In the genomic region with DNA sequence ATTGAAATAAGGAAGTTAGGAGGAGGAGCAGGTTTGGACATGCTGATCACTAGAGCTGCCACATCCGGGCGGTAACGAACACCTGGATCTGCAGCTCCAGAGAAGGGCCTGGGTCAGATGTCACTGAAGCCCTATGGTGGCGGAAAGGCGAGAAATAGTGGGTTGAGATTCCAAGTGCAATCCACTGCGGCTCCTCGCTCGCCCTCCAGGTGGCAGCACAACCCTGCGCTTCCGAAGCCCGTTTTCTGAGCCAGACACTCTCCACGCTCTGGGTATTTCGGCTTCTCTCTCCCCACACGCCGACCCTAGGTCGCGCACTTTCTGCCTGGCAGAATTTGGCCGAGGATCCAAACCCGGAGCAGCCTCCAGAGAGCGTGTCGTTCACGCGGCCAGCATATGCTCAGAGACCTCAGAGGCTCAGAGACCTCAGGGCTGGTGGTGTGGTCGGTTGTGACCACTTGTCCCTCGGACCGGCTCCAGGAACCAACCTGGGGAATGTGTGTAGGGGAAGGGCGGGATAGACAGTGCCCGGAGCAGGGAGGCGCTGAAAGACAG, we compare ENCODE assay signal across 8 cellular contexts. TPM values are rescaled to one million over a fixed set of nuclear protein-coding genes. Genes with fewer than 3 reads are reported as not detected.
A peak's percentile ranks its signal among the peaks of the same experiment; 100 is the strongest.
DNase-seq lines count a peak whose midpoint lies in the region; ATAC-seq and TF ChIP-seq lines count a peak whose summit lies in the region.

No MANE protein-coding gene starts in this region.

- peak overlapping the region; percentile 84 for H3K4me3 Mint-ChIP-seq in activated CD4-positive, alpha-beta T cell treated with anti-CD3 and anti-CD28 coated beads, Interleukin-2, amount 10 ng/mL, durations not matched to agents 24 days and 14 days

- peak overlapping the region; percentile 76 for H3K27ac Mint-ChIP-seq in activated CD4-positive, alpha-beta T cell treated with anti-CD3 and anti-CD28 coated beads, Interleukin-2, amount 10 ng/mL, durations not matched to agents 24 days and 14 days

- no peaks in the 10 kb centered on the region for H3K9me3 ChIP-seq in colonic mucosa

- H3K4me3 ChIP-seq in colonic mucosa = peak overlapping the region; percentile 39

- no peaks in the 10 kb centered on the region for H3K36me3 ChIP-seq in colonic mucosa

- DNase-seq in NCI-H446 treated with DMSO at 0.1 percent for 48 hours (lab: John Stamatoyannopoulos, UW) (peak; percentile 45), colonic mucosa (peak; percentile 91)
- peak; percentile 93 for DNase-seq in activated CD4-positive, alpha-beta T cell treated with anti-CD3 and anti-CD28 coated beads, Interleukin-2, amount 10 ng/mL, durations not matched to agents 24 days and 14 days
- peak; percentile 78 to 89 for DNase-seq in stimulated activated CD4-positive, alpha-beta T cell treated with anti-CD3 and anti-CD28 coated beads, Interleukin-1b, Interleukin-23, amount 100 ng/mL, for 4 hours (ENCODE audit: low read depth in 2 of 2)

- peak; percentile 99 for TF ChIP-seq CTCF in GM12873 (IDR thresholded peaks at IDR 0.05; ENCODE audit: insufficient read depth, low read depth, low read length, missing control alignments)
- TF ChIP-seq CTCF in colonic mucosa (IDR thresholded peaks at IDR 0.05) = peak; percentile 81

- intact Hi-C loops in activated CD4-positive, alpha-beta T cell treated with anti-CD3 and anti-CD28 coated beads, Interleukin-2, amount 10 ng/mL, durations not matched to agents 24 days and 14 days (cut with micrococcal nuclease) = loop anchor here (1.0 to 2.0 kb wide), 5 partner anchors 16 to 156 kb away; a partner anchor contains a TSS
- intact Hi-C loops in colonic mucosa (cut with DNase I) = no loop called here

- peaks cover 10% of the 10 kb centered on the region for H3K4me1 Mint-ChIP-seq in activated CD4-positive, alpha-beta T cell treated with anti-CD3 and anti-CD28 coated beads, Interleukin-2, amount 10 ng/mL, durations not matched to agents 24 days and 14 days

- H3K4me1 ChIP-seq in colonic mucosa = peaks cover 14% of the 10 kb centered on the region

- H3K9me3 Mint-ChIP-seq in activated CD4-positive, alpha-beta T cell treated with anti-CD3 and anti-CD28 coated beads, Interleukin-2, amount 10 ng/mL, durations not matched to agents 24 days and 14 days = no peaks in the 10 kb centered on the region

- H3K27me3 ChIP-seq in colonic mucosa (peaks cover 8% of the 10 kb centered on the region), layer of hippocampus (ENCODE audit: control insufficient read depth, insufficient read depth, low read length) (peaks cover 7% of the 10 kb centered on the region)

- H3K36me3 Mint-ChIP-seq in activated CD4-positive, alpha-beta T cell treated with anti-CD3 and anti-CD28 coated beads, Interleukin-2, amount 10 ng/mL, durations not matched to agents 24 days and 14 days (ENCODE audit: low read depth) = no peaks in the 10 kb centered on the region

- H3K27ac ChIP-seq in colonic mucosa = peak overlapping the region; percentile 76
- peak overlapping the region; percentile 86 for H3K27ac ChIP-seq in layer of hippocampus (ENCODE audit: low read depth, low read length)

- ATAC-seq in HG03108 (IDR thresholded peaks at IDR 0.05; ENCODE audit: unreplicated experiment) (peak; percentile 60), HG03469 (IDR thresholded peaks at IDR 0.05; ENCODE audit: unreplicated experiment) (no peak)

- H3K9ac ChIP-seq in colonic mucosa (ENCODE audit: low read depth in 2 of 2, low read length in 2 of 2) = peak overlapping the region; percentile 57 to 89

- peaks cover 32% of the 10 kb centered on the region for H3K27me3 Mint-ChIP-seq in activated CD4-positive, alpha-beta T cell treated with anti-CD3 and anti-CD28 coated beads, Interleukin-2, amount 10 ng/mL, durations not matched to agents 24 days and 14 days

RNA-seq across cellular contexts. Expression of a gene that starts 0.9 kb away (rescaled TPM):
- total RNA-seq in activated CD4-positive, alpha-beta T cell treated with anti-CD3 and anti-CD28 coated beads, Interleukin-2, amount 10 ng/mL, durations not matched to agents 24 days and 14 days = 0.17 and 0.37 TPM in 2 replicates
- total RNA-seq in colonic mucosa = 1 to 10 TPM; 1.9 to 5.7 TPM

RNA-seq across cellular contexts. Expression of a gene that starts 13.8 kb away (rescaled TPM):
- total RNA-seq in activated CD4-positive, alpha-beta T cell treated with anti-CD3 and anti-CD28 coated beads, Interleukin-2, amount 10 ng/mL, durations not matched to agents 24 days and 14 days = 0.21 and 0.33 TPM in 2 replicates
- total RNA-seq in colonic mucosa = 10 to 100 TPM; 22.1 to 40.4 TPM

RNA-seq across cellular contexts. Expression of a gene that starts 18.3 kb away (rescaled TPM):
- total RNA-seq in activated CD4-positive, alpha-beta T cell treated with anti-CD3 and anti-CD28 coated beads, Interleukin-2, amount 10 ng/mL, durations not matched to agents 24 days and 14 days = 0.31 and 0.40 TPM in 2 replicates
- total RNA-seq in colonic mucosa = 100 to 1,000 TPM; 798 to 919 TPM

RNA-seq across cellular contexts. Expression of a gene that starts 26.8 kb away (rescaled TPM):
- total RNA-seq in activated CD4-positive, alpha-beta T cell treated with anti-CD3 and anti-CD28 coated beads, Interleukin-2, amount 10 ng/mL, durations not matched to agents 24 days and 14 days = 1,303 and 1,327 TPM in 2 replicates
- total RNA-seq in colonic mucosa = 100 to 1,000 TPM; 367 to 917 TPM

RNA-seq across cellular contexts. Expression of a gene that starts 28.6 kb away (rescaled TPM):
- total RNA-seq in activated CD4-positive, alpha-beta T cell treated with anti-CD3 and anti-CD28 coated beads, Interleukin-2, amount 10 ng/mL, durations not matched to agents 24 days and 14 days = 74.3 and 76.8 TPM in 2 replicates
- 10 to 100 TPM; 34.4 to 77.9 TPM for total RNA-seq in colonic mucosa

Comparison
In these comparisons a context has a peak if more than half of its experiments do, and no peak if none do; other contexts are left out.
1. RNA of a gene that starts 13.8 kb away (total RNA-seq): 22.1 to 40.4 TPM in colonic mucosa; 0.21 to 0.33 TPM in activated CD4-positive, alpha-beta T cell treated with anti-CD3 and anti-CD28 coated beads, Interleukin-2, amount 10 ng/mL, durations not matched to agents 24 days and 14 days; every median in the first group is over 10 times any median in the second.
2. RNA of a gene that starts 18.3 kb away (total RNA-seq): 798 to 919 TPM in colonic mucosa; 0.31 to 0.40 TPM in activated CD4-positive, alpha-beta T cell treated with anti-CD3 and anti-CD28 coated beads, Interleukin-2, amount 10 ng/mL, durations not matched to agents 24 days and 14 days; every median in the first group is over 100 times any median in the second.
3. Peak in every context shown above with its lines, with median percentiles within 50 percentile points of each other: DNase-seq.